ENCODE assay signal across 18 cellular contexts in the genomic region with DNA sequence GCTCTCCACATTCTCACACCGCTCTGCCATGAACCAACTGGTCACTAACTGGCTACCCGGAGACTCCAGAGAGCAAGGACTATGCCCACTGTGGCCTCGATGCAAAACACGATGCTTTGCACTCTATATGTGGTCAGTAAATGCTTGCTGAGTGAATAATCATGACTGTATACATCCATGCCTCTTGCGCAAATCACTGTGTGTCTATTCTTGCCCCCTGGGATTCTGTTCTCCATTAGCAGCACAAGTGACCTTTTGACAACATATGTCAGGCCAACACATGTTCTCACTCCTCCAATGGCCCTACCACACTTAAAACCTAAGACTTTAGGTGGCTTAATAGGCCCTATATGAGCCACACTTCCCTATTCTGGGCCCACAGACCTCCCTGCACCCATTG. TPM values are rescaled to one million over a fixed set of nuclear protein-coding genes. Genes with fewer than 3 reads are reported as not detected.
DNase-seq lines count a peak whose midpoint lies in the region; TF ChIP-seq lines count a peak whose summit lies in the region.
"Had no signal": no experiment of that assay in that cellular context is flagged by ENCODE, and none has a peak within 500 bp of the region (broad histone marks: within the 10 kb centered on the region; RNA-seq: fewer than 3 reads in every experiment).

No MANE protein-coding gene starts in this region.

- no peaks in the 10 kb centered on the region for H3K27me3 ChIP-seq in hepatocyte
- H3K27me3 ChIP-seq: right atrium auricular region, vagina had no signal

- 96% methylated on average over 5 of the region's 5 CpGs for WGBS in hepatocyte (ENCODE audit: low lambda C conversion rate, missing lambda C conversion rate)

- peaks cover 85% of the 10 kb centered on the region for H3K79me2 ChIP-seq in hepatocyte

- no peaks in the 10 kb centered on the region for H4K20me1 ChIP-seq in hepatocyte (ENCODE audit: insufficient read depth, poor library complexity, severe bottlenecking)

- no peak overlapping the region for H3K27ac ChIP-seq in hepatocyte
- H3K27ac ChIP-seq: right atrium auricular region, vagina had no signal

- no peaks in the 10 kb centered on the region for H3K4me1 ChIP-seq in hepatocyte (ENCODE audit: insufficient read depth)

- no peaks in the 10 kb centered on the region for H3K9me3 ChIP-seq in hepatocyte (ENCODE audit: low read depth)
- H3K9me3 ChIP-seq: right atrium auricular region, vagina had no signal

- DNase-seq in EH (ENCODE audit: low read depth): peak; percentile 41
- DNase-seq in NB4 (ENCODE audit: low read depth): peak; percentile 11
- DNase-seq in choroid plexus epithelial cell (ENCODE audit: low read depth): peak; percentile 65
- DNase-seq in iris pigment epithelial cell (ENCODE audit: low read depth): peak; percentile 71
- no peak for DNase-seq in NCI-H2171 treated with DMSO at 0.1 percent for 48 hours (lab: John Stamatoyannopoulos, UW)
- no peak for DNase-seq in T-helper 1 cell
- DNase-seq in putamen (ENCODE audit: low spot score): no peak
- DNase-seq in hepatocyte (ENCODE audit: low spot score): no peak
- DNase-seq: activated CD4-positive, alpha-beta T cell treated with anti-CD3 and anti-CD28 coated beads for 48 hours; anterior cingulate cortex; CD8-positive, alpha-beta T cell; DMS79 treated with DMSO at 0.1 percent for 48 hours; HFFc6; left cardiac atrium; NCI-H526 treated with DMSO at 0.1 percent for 48 hours; PC-9 had no signal

- no peak overlapping the region for H3K4me2 ChIP-seq in hepatocyte

- no peaks in the 10 kb centered on the region for H3K9me2 ChIP-seq in hepatocyte (replicated peaks; ENCODE audit: insufficient read depth)

- H3K4me3 ChIP-seq in NB4 (ENCODE audit: low read depth, low read length): no peak overlapping the region
- H3K4me3 ChIP-seq in choroid plexus epithelial cell (ENCODE audit: low read depth, low read length): no peak overlapping the region
- no peak overlapping the region for H3K4me3 ChIP-seq in hepatocyte
- H3K4me3 ChIP-seq: PC-9, right atrium auricular region, vagina had no signal

- no peak for TF ChIP-seq CTCF in NB4 (IDR thresholded peaks at IDR 0.05; ENCODE audit: low read depth, low read length)
- no peak for TF ChIP-seq CTCF in choroid plexus epithelial cell (conservative IDR thresholded peaks at IDR 0.05; ENCODE audit: low read depth, low read length)
- TF ChIP-seq CTCF in hepatocyte (IDR thresholded peaks at IDR 0.05; ENCODE audit: poor library complexity): no peak

- no peak for TF ChIP-seq POLR2A in NB4 (IDR thresholded peaks at IDR 0.05; ENCODE audit: extremely low read depth, insufficient read length)

- no peak overlapping the region for H2AFZ ChIP-seq in hepatocyte
- H2AFZ ChIP-seq: PC-9 had no signal

- no peaks in the 10 kb centered on the region for H3K36me3 ChIP-seq in hepatocyte (replicated peaks; ENCODE audit: insufficient read depth, low read depth)
- H3K36me3 ChIP-seq: right atrium auricular region, vagina had no signal

RNA-seq across cellular contexts. Expression of a gene that starts 16.9 kb away (rescaled TPM):
- total RNA-seq in hepatocyte: 18.3 and 21.8 TPM in 2 replicates
- 8.5 and 9.3 TPM in 2 replicates for polyA plus RNA-seq in hepatocyte

Comparison
In these comparisons a context has a peak if more than half of its experiments do, and no peak if none do; other contexts are left out.
1. DNase-seq: peak in EH (single experiment), NB4 (single experiment), choroid plexus epithelial cell (single experiment) and iris pigment epithelial cell (single experiment); none in NCI-H2171 treated with DMSO at 0.1 percent for 48 hours (single experiment), T-helper 1 cell (0 of 5), putamen (single experiment) and hepatocyte (single experiment).